ENCODE assay signal across 9 cellular contexts in genomic region chr5:88824892-88825781, GRCh38. TPM values are rescaled to one million over a fixed set of nuclear protein-coding genes. Genes with fewer than 3 reads are reported as not detected.
A peak's percentile ranks its signal among the peaks of the same experiment; 100 is the strongest.
DNase-seq lines count a peak whose midpoint lies in the region; ATAC-seq, FAIRE-seq and TF ChIP-seq lines count a peak whose summit lies in the region.
"Had no signal": no experiment of that assay in that cellular context is flagged by ENCODE, and none has a peak within 500 bp of the region (broad histone marks: within the 10 kb centered on the region; RNA-seq: fewer than 3 reads in every experiment).

No MANE protein-coding gene starts in this region.

- no peaks in the 10 kb centered on the region for H3K9me3 ChIP-seq in BLaER1

- H3K4me3 Mint-ChIP-seq in dendritic cell treated with granulocyte-macrophage colony-stimulating factor and Interleukin-4, amounts not matched to agents 40 ng/mL and 50 ng/mL, for 4 days, result peak overlapping the region; percentile 9
- H3K4me3 Mint-ChIP-seq in naive B cell, result peak overlapping the region; percentile 61 to 91 (median 81)

- no peaks in the 10 kb centered on the region for H3K9me3 Mint-ChIP-seq in dendritic cell treated with granulocyte-macrophage colony-stimulating factor and Interleukin-4, amounts not matched to agents 40 ng/mL and 50 ng/mL, for 4 days
- H3K9me3 Mint-ChIP-seq in naive B cell, result no peaks in the 10 kb centered on the region

- DNase-seq in NCI-H226 (peak; percentile 22), naive B cell (no peak), H54 (ENCODE audit: insufficient read length, low spot score) (no peak)
- DNase-seq: activated gamma-delta T cell had no signal

- no peak for FAIRE-seq in H54 (lab: Jason Lieb, UNC)

- H3K36me3 ChIP-seq in BLaER1, result peaks cover 31% of the 10 kb centered on the region

- H3K4me1 ChIP-seq in BLaER1, result peaks cover 20% of the 10 kb centered on the region

- H3K9ac ChIP-seq in BLaER1, result peak overlapping the region; percentile 87

- no peak for TF ChIP-seq POLR2A in H54 (IDR thresholded peaks at IDR 0.05; ENCODE audit: low read depth, low read length)

- peak overlapping the region; percentile 81 for H3K4me3 ChIP-seq in BLaER1

- H3K27ac Mint-ChIP-seq in dendritic cell treated with granulocyte-macrophage colony-stimulating factor and Interleukin-4, amounts not matched to agents 40 ng/mL and 50 ng/mL, for 4 days, result peak overlapping the region; percentile 87
- H3K27ac Mint-ChIP-seq in naive B cell, result peak overlapping the region; percentile 95 to 100 (median 98)

- no peaks in the 10 kb centered on the region for H3K27me3 Mint-ChIP-seq in dendritic cell treated with granulocyte-macrophage colony-stimulating factor and Interleukin-4, amounts not matched to agents 40 ng/mL and 50 ng/mL, for 4 days
- no peaks in the 10 kb centered on the region for H3K27me3 Mint-ChIP-seq in naive B cell

- H3K27ac ChIP-seq in BLaER1, result peak overlapping the region; percentile 97

- ATAC-seq in naive B cell (ENCODE audit: low read depth in 2 of 2) (no peak), GM18858 (IDR thresholded peaks at IDR 0.05; ENCODE audit: unreplicated experiment) (no peak), HG03045 (IDR thresholded peaks at IDR 0.05; ENCODE audit: unreplicated experiment) (no peak), GM18868 (IDR thresholded peaks at IDR 0.05; ENCODE audit: unreplicated experiment) (no peak)

- H4K20me1 ChIP-seq in BLaER1, result no peaks in the 10 kb centered on the region

- H3K36me3 Mint-ChIP-seq in dendritic cell treated with granulocyte-macrophage colony-stimulating factor and Interleukin-4, amounts not matched to agents 40 ng/mL and 50 ng/mL, for 4 days (ENCODE audit: low read depth), result peaks cover 12% of the 10 kb centered on the region
- peaks cover 15 to 18% of the 10 kb centered on the region in 2 donors for H3K36me3 Mint-ChIP-seq in naive B cell

- intact Hi-C loops in dendritic cell treated with granulocyte-macrophage colony-stimulating factor and Interleukin-4, amounts not matched to agents 40 ng/mL and 50 ng/mL, for 4 days (cut with micrococcal nuclease), result loop anchor here (5.0 to 10.0 kb wide), 3 partner anchors 38 to 93 kb away; no protein-coding TSS in a partner anchor

- no peaks in the 10 kb centered on the region for H3K27me3 ChIP-seq in BLaER1

- H3K4me2 ChIP-seq in BLaER1, result peak overlapping the region; percentile 84

- peaks cover 46% of the 10 kb centered on the region for H3K4me1 Mint-ChIP-seq in dendritic cell treated with granulocyte-macrophage colony-stimulating factor and Interleukin-4, amounts not matched to agents 40 ng/mL and 50 ng/mL, for 4 days (ENCODE audit: low read depth)
- peaks cover 49 to 89% (median 75%) of the 10 kb centered on the region in 3 donors for H3K4me1 Mint-ChIP-seq in naive B cell

RNA-seq across cellular contexts. Expression of gene MEF2C, which starts 57.8 kb away (rescaled TPM):
- polyA plus RNA-seq in naive B cell (ENCODE audit: low read depth in 6 of 6), result 100 to 1,000 TPM; 402 to 547 (median 433) TPM
